ENCODE assay signal across 14 cellular contexts in genomic region chr22:44100411-44100810, GRCh38.
DNase-seq lines count a peak whose midpoint lies in the region; ATAC-seq and TF ChIP-seq lines count a peak whose summit lies in the region.
"Had no signal": no experiment of that assay in that cellular context is flagged by ENCODE, and none has a peak within 500 bp of the region (broad histone marks: within the 10 kb centered on the region; RNA-seq: fewer than 3 reads in every experiment).

No MANE protein-coding gene starts in this region.

- H3K9me2 ChIP-seq in OCI-LY7 (ENCODE audit: insufficient read depth, low read length): no peaks in the 10 kb centered on the region

- no TSS peak for BruUV-seq in OCI-LY7 (replicated peaks; lab: Mats Ljungman, UMichigan)

- H3K4me1 ChIP-seq in right atrium auricular region (no peaks in the 10 kb centered on the region), osteoblast (ENCODE audit: insufficient read depth, low read length) (no peaks in the 10 kb centered on the region), OCI-LY7 (ENCODE audit: insufficient read depth, low read length, poor library complexity, severe bottlenecking) (no peaks in the 10 kb centered on the region)
- H3K4me1 ChIP-seq: Caco-2 had no signal

- no peak overlapping the region for H3K27ac ChIP-seq in right atrium auricular region
- peak overlapping the region; percentile 33; the same call in 1 of the 2 replicates for H3K27ac ChIP-seq in WERI-Rb-1
- no peak overlapping the region for H3K27ac ChIP-seq in osteoblast (ENCODE audit: low read depth, low read length)
- H3K27ac ChIP-seq in OCI-LY7 (ENCODE audit: low read depth, low read length, poor library complexity, severe bottlenecking): no peak overlapping the region
- H3K27ac ChIP-seq: BLaER1 had no signal

- H3K9me3 ChIP-seq in right atrium auricular region (no peaks in the 10 kb centered on the region), WERI-Rb-1 (ENCODE audit: severe bottlenecking) (no peaks in the 10 kb centered on the region), osteoblast (ENCODE audit: low read depth, low read length) (no peaks in the 10 kb centered on the region), OCI-LY7 (ENCODE audit: low read length) (no peaks in the 10 kb centered on the region)
- H3K9me3 ChIP-seq: Caco-2 had no signal

- H3K27ac Mint-ChIP-seq in activated CD8-positive, alpha-beta T cell treated with anti-CD3 and anti-CD28 coated beads, Interleukin-2, amount 10 ng/mL, durations not matched to agents 7 days and 5 days: no peak overlapping the region

- H3K4me2 ChIP-seq in osteoblast (ENCODE audit: insufficient read depth, low read length) (no peak overlapping the region), OCI-LY7 (ENCODE audit: low read length) (no peak overlapping the region)
- H3K4me2 ChIP-seq: BLaER1 had no signal

- POLR2A ChIA-PET in activated CD8-positive, alpha-beta T cell treated with anti-CD3 and anti-CD28 coated beads, Interleukin-2, amount 10 ng/mL, durations not matched to agents 7 days and 5 days (lab: Charles Lee): no interaction called here
- POLR2A ChIA-PET in OCI-LY7 (lab: Charles Lee): no interaction called here

- H3K79me2 ChIP-seq in osteoblast (ENCODE audit: insufficient read depth, low read length) (no peaks in the 10 kb centered on the region), OCI-LY7 (ENCODE audit: insufficient read depth, low read depth, low read length) (no peaks in the 10 kb centered on the region)

- H3K27me3 ChIP-seq in right atrium auricular region (no peaks in the 10 kb centered on the region), WERI-Rb-1 (ENCODE audit: insufficient read depth, low read depth, severe bottlenecking) (no peaks in the 10 kb centered on the region), osteoblast (ENCODE audit: insufficient read depth, low read length) (no peaks in the 10 kb centered on the region)
- H3K27me3 ChIP-seq: BLaER1 had no signal

- no peak for ATAC-seq in Right ventricle myocardium inferior
- ATAC-seq in activated CD8-positive, alpha-beta T cell treated with anti-CD3 and anti-CD28 coated beads, Interleukin-2, amount 10 ng/mL, durations not matched to agents 7 days and 5 days: no peak

- H3K4me1 Mint-ChIP-seq in activated CD8-positive, alpha-beta T cell treated with anti-CD3 and anti-CD28 coated beads, Interleukin-2, amount 10 ng/mL, durations not matched to agents 7 days and 5 days (ENCODE audit: low read depth): no peaks in the 10 kb centered on the region
- H3K4me1 Mint-ChIP-seq: CD8-positive, alpha-beta memory T cell had no signal

- no peaks in the 10 kb centered on the region for H3K9me3 Mint-ChIP-seq in activated CD8-positive, alpha-beta T cell treated with anti-CD3 and anti-CD28 coated beads, Interleukin-2, amount 10 ng/mL, durations not matched to agents 7 days and 5 days (ENCODE audit: insufficient read depth)
- H3K9me3 Mint-ChIP-seq: CD8-positive, alpha-beta memory T cell had no signal

- H3K27me3 Mint-ChIP-seq in activated CD8-positive, alpha-beta T cell treated with anti-CD3 and anti-CD28 coated beads, Interleukin-2, amount 10 ng/mL, durations not matched to agents 7 days and 5 days (ENCODE audit: low read depth): no peaks in the 10 kb centered on the region
- H3K27me3 Mint-ChIP-seq: CD8-positive, alpha-beta memory T cell had no signal

- no peak overlapping the region for H3K4me3 ChIP-seq in right atrium auricular region
- H3K4me3 ChIP-seq in WERI-Rb-1 (ENCODE audit: low read depth, low read length): no peak overlapping the region
- no peak overlapping the region for H3K4me3 ChIP-seq in osteoblast (ENCODE audit: insufficient read depth, low read length)
- H3K4me3 ChIP-seq in OCI-LY7 (ENCODE audit: low read depth, low read length, poor library complexity, severe bottlenecking): no peak overlapping the region
- H3K4me3 ChIP-seq: BLaER1 had no signal

- H3K4me3 Mint-ChIP-seq in activated CD8-positive, alpha-beta T cell treated with anti-CD3 and anti-CD28 coated beads, Interleukin-2, amount 10 ng/mL, durations not matched to agents 7 days and 5 days: no peak overlapping the region
- H3K4me3 Mint-ChIP-seq: CD8-positive, alpha-beta memory T cell had no signal

- H2AFZ ChIP-seq in osteoblast (ENCODE audit: low read length) (no peak overlapping the region), OCI-LY7 (ENCODE audit: low read length) (no peak overlapping the region)

- TF ChIP-seq CTCF in right atrium auricular region (IDR thresholded peaks at IDR 0.05) (no peak), WERI-Rb-1 (IDR thresholded peaks at IDR 0.05; ENCODE audit: low read depth, low read length) (no peak), osteoblast (IDR thresholded peaks at IDR 0.05; ENCODE audit: extremely low read depth, low read depth, low read length) (no peak), OCI-LY7 (conservative IDR thresholded peaks at IDR 0.05; ENCODE audit: low read length) (no peak)

- intact Hi-C loops in Right ventricle myocardium inferior (cut with DNase I): no loop called here
- intact Hi-C loops in OCI-LY7 (cut with micrococcal nuclease; ENCODE audit: unreplicated experiment): no loop called here

- H3K36me3 ChIP-seq in right atrium auricular region: peaks cover 50% of the 10 kb centered on the region
- H3K36me3 ChIP-seq in WERI-Rb-1: no peaks in the 10 kb centered on the region
- H3K36me3 ChIP-seq in osteoblast (ENCODE audit: insufficient read depth, low read length): peaks cover 6% of the 10 kb centered on the region
- no peaks in the 10 kb centered on the region for H3K36me3 ChIP-seq in OCI-LY7 (ENCODE audit: insufficient read depth, low read length)
- H3K36me3 ChIP-seq: BLaER1 had no signal

- H3K36me3 Mint-ChIP-seq in activated CD8-positive, alpha-beta T cell treated with anti-CD3 and anti-CD28 coated beads, Interleukin-2, amount 10 ng/mL, durations not matched to agents 7 days and 5 days (ENCODE audit: low read depth): peaks cover 3% of the 10 kb centered on the region

- CTCF ChIA-PET in activated CD8-positive, alpha-beta T cell treated with anti-CD3 and anti-CD28 coated beads, Interleukin-2, amount 10 ng/mL, durations not matched to agents 7 days and 5 days (lab: Charles Lee): no interaction called here
- CTCF ChIA-PET in OCI-LY7 (lab: Charles Lee; ENCODE audit: unreplicated experiment): no interaction called here

- peak; percentile 23 for DNase-seq in Right ventricle myocardium inferior (ENCODE audit: missing footprints)
- no peak for DNase-seq in right atrium auricular region (ENCODE audit: low spot score)
- peak; percentile 52 for DNase-seq in WERI-Rb-1
- DNase-seq in osteoblast (ENCODE audit: insufficient read length, low spot score, missing footprints): peak; percentile 29
- no peak for DNase-seq in activated T-cell treated with anti-CD3 and anti-CD28 coated beads, Interleukin-2, amount 50 U/mL, for 1 hour
- no peak for DNase-seq in activated CD8-positive, alpha-beta T cell treated with anti-CD3 and anti-CD28 coated beads, Interleukin-2, amount 10 ng/mL, durations not matched to agents 7 days and 5 days
- DNase-seq in OCI-LY7 (ENCODE audit: low spot score): no peak
- DNase-seq: 8988T; AML-193; Caco-2; CD8-positive, alpha-beta memory T cell; GF-D8; IMR-90 had no signal

- H4K20me1 ChIP-seq in osteoblast (ENCODE audit: insufficient read depth, low read length): no peaks in the 10 kb centered on the region
- no peaks in the 10 kb centered on the region for H4K20me1 ChIP-seq in OCI-LY7 (ENCODE audit: insufficient read depth, low read length)
- H4K20me1 ChIP-seq: BLaER1 had no signal

Comparison
In these comparisons a context has a peak if more than half of its experiments do, and no peak if none do; other contexts are left out.
1. DNase-seq: peak in Right ventricle myocardium inferior (single experiment), WERI-Rb-1 (single experiment) and osteoblast (single experiment); none in right atrium auricular region (single experiment), activated T-cell treated with anti-CD3 and anti-CD28 coated beads, Interleukin-2, amount 50 U/mL, for 1 hour (single experiment), activated CD8-positive, alpha-beta T cell treated with anti-CD3 and anti-CD28 coated beads, Interleukin-2, amount 10 ng/mL, durations not matched to agents 7 days and 5 days (single experiment) and OCI-LY7 (single experiment).